In the genomic region with DNA sequence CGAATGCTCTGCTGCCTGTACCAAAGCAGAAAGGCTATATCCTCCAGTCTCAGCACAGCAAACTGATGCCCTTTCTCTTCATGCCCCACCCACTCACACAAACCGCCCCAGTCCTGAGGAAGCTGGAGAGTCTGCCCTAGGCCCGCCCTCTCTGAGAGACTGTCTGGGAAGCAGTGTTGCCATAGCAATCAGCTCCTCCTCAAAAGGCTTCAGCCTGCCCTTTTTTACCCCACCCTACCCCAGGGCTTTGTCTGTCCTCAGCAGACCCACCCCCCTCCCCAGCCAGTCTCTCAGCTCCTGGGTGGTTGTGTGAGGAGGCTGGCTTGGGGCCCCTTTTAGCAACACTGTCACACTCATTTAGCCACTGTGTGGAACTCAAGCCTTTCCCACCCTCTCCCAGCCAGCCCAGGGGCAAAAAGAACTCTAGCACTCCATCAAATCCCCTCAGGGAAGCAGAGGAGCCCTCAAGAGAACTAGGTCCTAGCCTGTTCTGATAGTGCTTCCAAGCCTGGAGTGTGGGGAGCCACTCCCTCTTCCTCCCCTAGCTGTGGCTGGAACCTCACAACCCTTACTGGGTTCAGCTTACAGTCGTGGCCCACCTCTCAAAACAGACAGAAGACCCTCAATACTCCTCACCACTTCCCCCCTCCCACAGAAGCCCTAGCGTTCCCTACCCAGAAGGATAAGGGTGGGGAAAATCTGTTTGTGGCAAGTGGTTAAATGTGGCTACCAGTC, we compare ENCODE assay signal across 8 cellular contexts. TPM values are rescaled to one million over a fixed set of nuclear protein-coding genes. Genes with fewer than 3 reads are reported as not detected.
DNase-seq lines count a peak whose midpoint lies in the region; ATAC-seq and TF ChIP-seq lines count a peak whose summit lies in the region.

No MANE protein-coding gene starts in this region.

- peaks cover 27% of the 10 kb centered on the region for H3K4me1 Mint-ChIP-seq in activated T-helper 17 cell treated with anti-CD3 and anti-CD28 coated beads, Interleukin-2, amount 50 U/mL, for 72 hours
- peaks cover 59 to 65% of the 10 kb centered on the region in 2 donors for H3K4me1 Mint-ChIP-seq in natural killer cell treated with Interleukin-12 subunit alpha and Interleukin-12 subunit beta and Interleukin-15 and Interleukin-18, amount 100 ng/mL, for 72 hours (ENCODE audit: low read depth in 2 of 2)

- peak; percentile 94 for DNase-seq in COR-L47 (lab: John Stamatoyannopoulos, UW)
- peak; percentile 86 for DNase-seq in HPDE6-E6E7 (ENCODE audit: extremely low spot score)
- DNase-seq in Panc1 (ENCODE audit: low read depth, low spot score): no peak
- peak; percentile 96 for DNase-seq in fibroblast of pulmonary artery (ENCODE audit: low read depth)
- DNase-seq in natural killer cell treated with Interleukin-12 subunit alpha and Interleukin-12 subunit beta and Interleukin-15 and Interleukin-18, amount 100 ng/mL, for 72 hours (ENCODE audit: low spot score): peak; percentile 81
- peak; percentile 93 to 95 for DNase-seq in suprapubic skin (ENCODE audit: low spot score in 2 of 2)

- BruUV-seq in Panc1 (replicated peaks; lab: Mats Ljungman, UMichigan): no TSS peak

- no peaks in the 10 kb centered on the region for H3K27me3 Mint-ChIP-seq in activated T-helper 17 cell treated with anti-CD3 and anti-CD28 coated beads, Interleukin-2, amount 50 U/mL, for 72 hours
- H3K27me3 Mint-ChIP-seq in natural killer cell treated with Interleukin-12 subunit alpha and Interleukin-12 subunit beta and Interleukin-15 and Interleukin-18, amount 100 ng/mL, for 72 hours: no peaks in the 10 kb centered on the region

- H3K36me3 ChIP-seq in Panc1 (ENCODE audit: control insufficient read depth, insufficient read depth, low read length): no peaks in the 10 kb centered on the region
- H3K36me3 ChIP-seq in suprapubic skin: no peaks in the 10 kb centered on the region

- H3K9me3 ChIP-seq in Panc1 (ENCODE audit: control insufficient read depth, insufficient read depth, low read depth, low read length) (no peaks in the 10 kb centered on the region), suprapubic skin (no peaks in the 10 kb centered on the region)

- no peak for TF ChIP-seq POLR2A in suprapubic skin (IDR thresholded peaks at IDR 0.05)

- H3K4me3 ChIP-seq in Panc1 (ENCODE audit: low read depth in 2 of 2, low read length in 2 of 2): peak overlapping the region; percentile 70 to 97
- peak overlapping the region; percentile 92 for H3K4me3 ChIP-seq in fibroblast of pulmonary artery (replicated peaks; ENCODE audit: low read depth, low read length)
- peak overlapping the region; percentile 49 for H3K4me3 ChIP-seq in suprapubic skin

- no peak for TF ChIP-seq EP300 in suprapubic skin (IDR thresholded peaks at IDR 0.05)

- CTCF ChIA-PET in Panc1 (lab: Charles Lee): no interaction called here

- peak overlapping the region; percentile 83 for H3K27ac Mint-ChIP-seq in activated T-helper 17 cell treated with anti-CD3 and anti-CD28 coated beads, Interleukin-2, amount 50 U/mL, for 72 hours
- H3K27ac Mint-ChIP-seq in natural killer cell treated with Interleukin-12 subunit alpha and Interleukin-12 subunit beta and Interleukin-15 and Interleukin-18, amount 100 ng/mL, for 72 hours: peak overlapping the region; percentile 94 to 97

- in situ Hi-C loops in Panc1 (cut with HindIII; ENCODE audit: low pct_unique_long_range_greater_than_20kb, low sequenced_read_pairs): no loop called here

- peak overlapping the region; percentile 80 for H3K4me3 Mint-ChIP-seq in activated T-helper 17 cell treated with anti-CD3 and anti-CD28 coated beads, Interleukin-2, amount 50 U/mL, for 72 hours
- peak overlapping the region; percentile 95 for H3K4me3 Mint-ChIP-seq in natural killer cell treated with Interleukin-12 subunit alpha and Interleukin-12 subunit beta and Interleukin-15 and Interleukin-18, amount 100 ng/mL, for 72 hours

- H3K27me3 ChIP-seq in Panc1 (ENCODE audit: control insufficient read depth, insufficient read depth, low read length): no peaks in the 10 kb centered on the region
- H3K27me3 ChIP-seq in suprapubic skin: no peaks in the 10 kb centered on the region

- POLR2A ChIA-PET in Panc1 (lab: Charles Lee): interaction anchor here (0.6 to 3.0 kb wide), 7 partner anchors 10 to 600 kb away, joined by 3 to 12 read pairs (median 3); partner anchors contain the start of genes STOML2 and UNC13B

- 0% methylated on average over 5 of the region's 5 CpGs for WGBS in suprapubic skin

- H3K36me3 Mint-ChIP-seq in activated T-helper 17 cell treated with anti-CD3 and anti-CD28 coated beads, Interleukin-2, amount 50 U/mL, for 72 hours (ENCODE audit: low read depth): no peaks in the 10 kb centered on the region
- H3K36me3 Mint-ChIP-seq in natural killer cell treated with Interleukin-12 subunit alpha and Interleukin-12 subunit beta and Interleukin-15 and Interleukin-18, amount 100 ng/mL, for 72 hours: no peaks in the 10 kb centered on the region

- ATAC-seq in Panc1: peak; percentile 15
- ATAC-seq in activated T-helper 17 cell treated with anti-CD3 and anti-CD28 coated beads, Interleukin-2, amount 50 U/mL, for 72 hours (replicated peaks): peak; percentile 23
- peak in 1 of 2 donors; percentile 1 for ATAC-seq in natural killer cell treated with Interleukin-12 subunit alpha and Interleukin-12 subunit beta and Interleukin-15 and Interleukin-18, amount 100 ng/mL, for 72 hours
- no peak for ATAC-seq in HG03025 (IDR thresholded peaks at IDR 0.05; ENCODE audit: low FRiP score, unreplicated experiment)

- H3K27ac ChIP-seq in Panc1 (ENCODE audit: low read length) (peak overlapping the region; percentile 75), suprapubic skin (peak overlapping the region; percentile 89)

- H3K9me3 Mint-ChIP-seq in activated T-helper 17 cell treated with anti-CD3 and anti-CD28 coated beads, Interleukin-2, amount 50 U/mL, for 72 hours: no peaks in the 10 kb centered on the region
- no peaks in the 10 kb centered on the region for H3K9me3 Mint-ChIP-seq in natural killer cell treated with Interleukin-12 subunit alpha and Interleukin-12 subunit beta and Interleukin-15 and Interleukin-18, amount 100 ng/mL, for 72 hours

- H3K4me1 ChIP-seq in Panc1 (ENCODE audit: control insufficient read depth, insufficient read depth, low read length) (peaks cover 39% of the 10 kb centered on the region), suprapubic skin (peaks cover 74% of the 10 kb centered on the region)

- intact Hi-C loops in Panc1 (cut with micrococcal nuclease; ENCODE audit: unreplicated experiment): no loop called here

- TF ChIP-seq CTCF in Panc1 (IDR thresholded peaks at IDR 0.05) (no peak), fibroblast of pulmonary artery (IDR thresholded peaks at IDR 0.05; ENCODE audit: low read length, missing control alignments) (no peak), suprapubic skin (IDR thresholded peaks at IDR 0.05) (no peak)

RNA-seq across cellular contexts. Expression of gene ATOSB, which starts 1.4 kb away (rescaled TPM):
- total RNA-seq in Panc1 (2021; ENCODE audit: unreplicated experiment): 23.6 TPM
- polyA plus RNA-seq in Panc1 (2012; ENCODE audit: insufficient read length): 27.3 TPM
- 10 to 100 TPM; 10.6 to 18.8 TPM for total RNA-seq in activated T-helper 17 cell treated with anti-CD3 and anti-CD28 coated beads, Interleukin-2, amount 50 U/mL, for 72 hours
- 10 to 100 TPM; 13.1 to 19.6 TPM for total RNA-seq in natural killer cell treated with Interleukin-12 subunit alpha and Interleukin-12 subunit beta and Interleukin-15 and Interleukin-18, amount 100 ng/mL, for 72 hours
- 10 to 100 TPM; 16.0 to 21.9 (median 21.4) TPM for total RNA-seq in suprapubic skin

RNA-seq across cellular contexts. Expression of gene STOML2, which starts 11.3 kb away (rescaled TPM):
- total RNA-seq in Panc1 (2021; ENCODE audit: unreplicated experiment) (264 TPM), suprapubic skin (10 to 100 TPM; 48.8 to 99.2 (median 91.1) TPM)
- 233 TPM for polyA plus RNA-seq in Panc1 (2012; ENCODE audit: insufficient read length)
- 100 to 1,000 TPM; 117 to 226 TPM for total RNA-seq in activated T-helper 17 cell treated with anti-CD3 and anti-CD28 coated beads, Interleukin-2, amount 50 U/mL, for 72 hours
- total RNA-seq in natural killer cell treated with Interleukin-12 subunit alpha and Interleukin-12 subunit beta and Interleukin-15 and Interleukin-18, amount 100 ng/mL, for 72 hours: 100 to 1,000 TPM; 138 to 201 TPM

RNA-seq across cellular contexts. Expression of gene PIGO, which starts 17.9 kb away (rescaled TPM):
- total RNA-seq in Panc1 (2021; ENCODE audit: unreplicated experiment) (58.7 TPM), suprapubic skin (10 to 100 TPM; 14.5 to 26.3 (median 23.1) TPM)
- 53.6 TPM for polyA plus RNA-seq in Panc1 (2012; ENCODE audit: insufficient read length)
- 10 to 100 TPM; 15.0 to 16.6 TPM for total RNA-seq in activated T-helper 17 cell treated with anti-CD3 and anti-CD28 coated beads, Interleukin-2, amount 50 U/mL, for 72 hours
- 10 to 100 TPM; 23.7 to 24.5 TPM for total RNA-seq in natural killer cell treated with Interleukin-12 subunit alpha and Interleukin-12 subunit beta and Interleukin-15 and Interleukin-18, amount 100 ng/mL, for 72 hours

RNA-seq across cellular contexts. Expression of gene FANCG, which starts 34.5 kb away (rescaled TPM):
- total RNA-seq in Panc1 (2021; ENCODE audit: unreplicated experiment) (73.8 TPM), suprapubic skin (10 to 100 TPM; 24.2 to 39.7 (median 28.3) TPM)
- 36.9 TPM for polyA plus RNA-seq in Panc1 (2012; ENCODE audit: insufficient read length)
- 100 to 1,000 TPM in 1 of 2 donors, 10 to 100 TPM in 1; 94.2 to 124 TPM for total RNA-seq in activated T-helper 17 cell treated with anti-CD3 and anti-CD28 coated beads, Interleukin-2, amount 50 U/mL, for 72 hours
- total RNA-seq in natural killer cell treated with Interleukin-12 subunit alpha and Interleukin-12 subunit beta and Interleukin-15 and Interleukin-18, amount 100 ng/mL, for 72 hours: 100 to 1,000 TPM in 1 of 2 donors, 10 to 100 TPM in 1; 74.9 to 185 TPM

RNA-seq across cellular contexts. Expression of gene VCP, which starts 41.9 kb away (rescaled TPM):
- total RNA-seq in Panc1 (2021; ENCODE audit: unreplicated experiment) (472 TPM), suprapubic skin (100 to 1,000 TPM; 128 to 187 (median 159) TPM)
- 419 TPM for polyA plus RNA-seq in Panc1 (2012; ENCODE audit: insufficient read length)
- 100 to 1,000 TPM; 235 to 322 TPM for total RNA-seq in activated T-helper 17 cell treated with anti-CD3 and anti-CD28 coated beads, Interleukin-2, amount 50 U/mL, for 72 hours
- 100 to 1,000 TPM; 436 to 450 TPM for total RNA-seq in natural killer cell treated with Interleukin-12 subunit alpha and Interleukin-12 subunit beta and Interleukin-15 and Interleukin-18, amount 100 ng/mL, for 72 hours
